Comparison of ENCODE assay signal across 31 cellular contexts in genomic region chr5:36710039-36710438, GRCh38.
A peak's percentile ranks its signal among the peaks of the same experiment; 100 is the strongest.
DNase-seq lines count a peak whose midpoint lies in the region; ATAC-seq, FAIRE-seq and TF ChIP-seq lines count a peak whose summit lies in the region.
"Had no signal": no experiment of that assay in that cellular context is flagged by ENCODE, and none has a peak within 500 bp of the region (broad histone marks: within the 10 kb centered on the region; RNA-seq: fewer than 3 reads in every experiment).

No MANE protein-coding gene starts in this region.

- POLR2A ChIA-PET in HepG2 (lab: Yijun Ruan, JAX) (no interaction called here), HEK293 (lab: Yijun Ruan, JAX) (no interaction called here)

- H3K9me3 ChIP-seq in HepG2 (ENCODE audit: low read length): no peaks in the 10 kb centered on the region
- peaks cover 0 to 3% (median 0%) of the 10 kb centered on the region in 4 donors for H3K9me3 ChIP-seq in right lobe of liver
- H3K9me3 ChIP-seq in HEK293 (ENCODE audit: control insufficient read depth, insufficient read depth, low read depth, low read length): peaks cover 2% of the 10 kb centered on the region; the same call in 1 of the 2 replicates
- H3K9me3 ChIP-seq: BE2C, Caco-2 had no signal

- H3K4me2 ChIP-seq in HepG2 (ENCODE audit: low read depth, low read length): no peak overlapping the region
- H3K4me2 ChIP-seq: A549; BLaER1; BLaER1 treated with 17β-estradiol and CSF1 and Interleukin-3, amounts not matched to agents 10 nM and 100 nM had no signal

- H3K9ac ChIP-seq in HepG2 (ENCODE audit: insufficient read depth, low read depth, low read length): no peak overlapping the region
- H3K9ac ChIP-seq: BLaER1; BLaER1 treated with 17β-estradiol and CSF1 and Interleukin-3, amounts not matched to agents 10 nM and 100 nM had no signal

- no peak for FAIRE-seq in HepG2 (lab: Jason Lieb, UNC)
- FAIRE-seq: A204.1, A549, D721Med had no signal

- H3K79me2 ChIP-seq in HepG2 (ENCODE audit: insufficient read depth, low read length): no peaks in the 10 kb centered on the region

- TF ChIP-seq POLR2A in HepG2 (IDR thresholded peaks at IDR 0.05; ENCODE audit: insufficient read depth in 1 of 2, low read depth in 2 of 2, low read length in 2 of 2) (no peak), right lobe of liver (IDR thresholded peaks at IDR 0.05) (no peak)

- DNase-seq in HepG2 (ENCODE audit: low spot score): no peak
- no peak for DNase-seq in right lobe of liver
- no peak for DNase-seq in stimulated activated CD4-positive, alpha-beta T cell treated with anti-CD3 and anti-CD28 coated beads, Interleukin-2, amount 100 ng/mL, for 24 hours
- DNase-seq: 8988T; ACHN; AML-193; BE2C; C1 segment of cervical spinal cord; Caco-2; Calu3; CD4-positive, alpha-beta memory T cell; CD4-positive, alpha-beta T cell; CD4-positive, CD25-positive, alpha-beta regulatory T cell; CD8-positive, alpha-beta memory T cell; CD8-positive, alpha-beta T cell; COR-L47; DMS 273 treated with DMSO at 0.1 percent for 48 hours; DMS153; DMS53; DMS79; DMS79 treated with DMSO at 0.1 percent for 48 hours; DND-41; EL had no signal

- H3K4me1 ChIP-seq in HepG2 (ENCODE audit: insufficient read depth, low read length) (no peaks in the 10 kb centered on the region), right lobe of liver (no peaks in the 10 kb centered on the region), HEK293 (ENCODE audit: control insufficient read depth, insufficient read depth, low read length) (no peaks in the 10 kb centered on the region)
- H3K4me1 ChIP-seq: A549; BE2C; BLaER1; BLaER1 treated with 17β-estradiol and CSF1 and Interleukin-3, amounts not matched to agents 10 nM and 100 nM; Caco-2 had no signal

- intact Hi-C loops in HepG2 (cut with micrococcal nuclease; ENCODE audit: unreplicated experiment): no loop called here
- intact Hi-C loops in right lobe of liver (cut with DNase I): no loop called here

- TF ChIP-seq CTCF in HepG2 (CRISPR knock-in tag; IDR thresholded peaks at IDR 0.05): no peak
- TF ChIP-seq CTCF in right lobe of liver (IDR thresholded peaks at IDR 0.05): no peak
- no peak for TF ChIP-seq CTCF in HEK293 (tag by site-specific recombination; IDR thresholded peaks at IDR 0.05)

- 1% methylated on average over 3 of the region's 3 CpGs for WGBS in HepG2 (ENCODE audit: low lambda C conversion rate)
- WGBS in right lobe of liver (ENCODE audit: insufficient coverage, low coverage, low lambda C conversion rate, missing lambda C conversion rate): 84% methylated on average over 3 of the region's 3 CpGs

- in situ Hi-C loops in HepG2 (cut with HindIII; ENCODE audit: extremely low pct_ligation_motif_present, low pct_unique_long_range_greater_than_20kb): no loop called here

- no peak overlapping the region for H3K27ac ChIP-seq in HepG2 (ENCODE audit: extremely low read length, insufficient read depth, low read length)
- no peak overlapping the region for H3K27ac ChIP-seq in right lobe of liver
- no peak overlapping the region for H3K27ac ChIP-seq in HEK293 (ENCODE audit: extremely low read depth, low read depth, low read length)
- H3K27ac ChIP-seq: 22Rv1; A549; BLaER1; BLaER1 treated with 17β-estradiol and CSF1 and Interleukin-3, amounts not matched to agents 10 nM and 100 nM; C4-2B had no signal

- no peak for TF ChIP-seq RAD21 in HepG2 (CRISPR knock-in tag; IDR thresholded peaks at IDR 0.05)

- 0 out of 5 replicates have a peak, but pooled peaks cover 0 to 3% of the 10 kb centered on the region in 2 experiments for H3K27me3 ChIP-seq in HepG2 (ENCODE audit: control insufficient read depth in 1 of 2, insufficient read depth in 2 of 2, low read length in 2 of 2)
- H3K27me3 ChIP-seq in right lobe of liver: no peaks in the 10 kb centered on the region
- H3K27me3 ChIP-seq: BLaER1; BLaER1 treated with 17β-estradiol and CSF1 and Interleukin-3, amounts not matched to agents 10 nM and 100 nM had no signal

- no peaks in the 10 kb centered on the region for H3K36me3 ChIP-seq in HepG2 (replicated peaks in 1 of 2; ENCODE audit: control insufficient read depth in 1 of 2, insufficient read depth in 2 of 2, low read length in 2 of 2)
- no peaks in the 10 kb centered on the region for H3K36me3 ChIP-seq in right lobe of liver
- no peaks in the 10 kb centered on the region for H3K36me3 ChIP-seq in HEK293 (ENCODE audit: control insufficient read depth in 2 of 2, insufficient read depth in 1 of 2, low read length in 2 of 2)
- H3K36me3 ChIP-seq: BE2C; BLaER1; BLaER1 treated with 17β-estradiol and CSF1 and Interleukin-3, amounts not matched to agents 10 nM and 100 nM had no signal

- H2AFZ ChIP-seq in HepG2 (ENCODE audit: low read length): no peak overlapping the region

- no peak for ATAC-seq in HepG2
- ATAC-seq in right lobe of liver: no peak
- ATAC-seq: A549; CD8-positive, alpha-beta T cell had no signal

- H4K20me1 ChIP-seq in HepG2 (ENCODE audit: insufficient read depth, low read length): no peaks in the 10 kb centered on the region
- H4K20me1 ChIP-seq: BLaER1; BLaER1 treated with 17β-estradiol and CSF1 and Interleukin-3, amounts not matched to agents 10 nM and 100 nM had no signal

- CTCF ChIA-PET in HepG2 (lab: Yijun Ruan, JAX; ENCODE audit: low intra/inter-chr PET ratio, low total read pairs) (no interaction called here), HEK293 (lab: Yijun Ruan, JAX) (interaction anchor here (0.7 to 1.8 kb wide), 5 partner anchors 9 to 20 kb away, joined by 3 to 7 read pairs (median 4); no protein-coding TSS in a partner anchor)

- H3K4me3 ChIP-seq in HepG2 (replicated peaks in 1 of 3; ENCODE audit: insufficient read depth in 1 of 3, low read depth in 2 of 3, low read length in 3 of 3): no peak overlapping the region
- H3K4me3 ChIP-seq in right lobe of liver: no peak overlapping the region
- no peak overlapping the region for H3K4me3 ChIP-seq in HEK293 (ENCODE audit: low read depth, low read length)
- H3K4me3 ChIP-seq: A549; BLaER1; BLaER1 treated with 17β-estradiol and CSF1 and Interleukin-3, amounts not matched to agents 10 nM and 100 nM had no signal

- no peak for TF ChIP-seq EP300 in HepG2 (IDR thresholded peaks at IDR 0.05; ENCODE audit: low read depth in 2 of 2, low read length in 2 of 2)
- TF ChIP-seq EP300 in HepG2 (CRISPR knock-in tag; IDR thresholded peaks at IDR 0.05; ENCODE audit: borderline replicate concordance): no peak

- BruUV-seq in HepG2 (replicated peaks; lab: Mats Ljungman, UMichigan): no TSS peak

TF ChIP-seq in HepG2, 621 proteins besides CTCF, POLR2A, EP300 and RAD21:
- TF ChIP-seq ZBTB2 (CRISPR knock-in tag; IDR thresholded peaks at IDR 0.05; ENCODE audit: low read depth) (no peak), ATF7 (IDR thresholded peaks at IDR 0.05) (peak; percentile 81), ATF7 (CRISPR knock-in tag; IDR thresholded peaks at IDR 0.05) (no peak)

TF ChIP-seq in HEK293, 187 proteins besides CTCF, POLR2A, EP300 and RAD21:
- TF ChIP-seq INSM2 (tag by site-specific recombination; IDR thresholded peaks at IDR 0.05) (no peak), ATF2 (tag by site-specific recombination; IDR thresholded peaks at IDR 0.05; ENCODE audit: low read depth) (peak; percentile 59)

Comparison
In these comparisons a context has a peak if more than half of its experiments do, and no peak if none do; other contexts are left out.
1. Of the 63 proteins assayed by ChIP-seq in both HepG2 and HEK293: peak only in HepG2: none; only in HEK293: ATF2; in both: none; in neither: 62.